1 cellular context compared by ENCODE assay signal in genomic region chr1:1615256-1616044, GRCh38.
TF ChIP-seq lines count a peak whose summit lies in the region.

MIB2 (plus strand) TSS chr1:1615500; CDS start chr1:1623453, 7,953 bp downstream.

TF ChIP-seq in HepG2, 621 proteins besides CTCF, POLR2A, EP300 and RAD21 (continued from another document and continues in another):
- peak; percentile 59; the same call in 1 of the 2 replicates for TF ChIP-seq ZMYM4 (CRISPR knock-in tag; IDR thresholded peaks at IDR 0.05)
- no peak for TF ChIP-seq ISX (CRISPR knock-in tag; conservative IDR thresholded peaks at IDR 0.05)
- peak; percentile 92 for TF ChIP-seq CREM (IDR thresholded peaks at IDR 0.05)
- peak; percentile 85 for TF ChIP-seq CREM (CRISPR knock-in tag; IDR thresholded peaks at IDR 0.05)
- no peak for TF ChIP-seq SP140L (CRISPR knock-in tag; IDR thresholded peaks at IDR 0.05; ENCODE audit: borderline replicate concordance)
- no peak for TF ChIP-seq NR3C1 (CRISPR knock-in tag; IDR thresholded peaks at IDR 0.05)
- TF ChIP-seq ZNF101 (CRISPR knock-in tag; IDR thresholded peaks at IDR 0.05; ENCODE audit: borderline replicate concordance, low read depth), result peak; percentile 58; the same call in 1 of the 2 replicates
- no peak; the same call in 1 of the 2 replicates for TF ChIP-seq HNF4G (IDR thresholded peaks at IDR 0.05; ENCODE audit: borderline replicate concordance, low read depth, low read length)
- TF ChIP-seq HNF4G (CRISPR knock-in tag; IDR thresholded peaks at IDR 0.05; ENCODE audit: borderline replicate concordance, low read depth), result peak; percentile 58; the same call in 1 of the 2 replicates
- no peak for TF ChIP-seq CBX5 (CRISPR knock-in tag; IDR thresholded peaks at IDR 0.05; ENCODE audit: borderline replicate concordance)
- no peak for TF ChIP-seq NFRKB (IDR thresholded peaks at IDR 0.05)
- peak; percentile 60 for TF ChIP-seq SUZ12 (IDR thresholded peaks at IDR 0.05; ENCODE audit: low read depth, low read length)
- TF ChIP-seq ZNF335 (CRISPR knock-in tag; IDR thresholded peaks at IDR 0.05), result no peak; the same call in 1 of the 2 replicates
- TF ChIP-seq TFDP2 (CRISPR knock-in tag; IDR thresholded peaks at IDR 0.05), result peak; percentile 29; the same call in 1 of the 2 replicates
- TF ChIP-seq DR1 (CRISPR knock-in tag; IDR thresholded peaks at IDR 0.05), result no peak
- no peak for TF ChIP-seq NFIC (IDR thresholded peaks at IDR 0.05; ENCODE audit: low read length)
- peak; percentile 81; the same call in 1 of the 2 replicates for TF ChIP-seq SAFB2 (CRISPR knock-in tag; IDR thresholded peaks at IDR 0.05; ENCODE audit: borderline replicate concordance, low read depth)
- TF ChIP-seq ZNF557 (CRISPR knock-in tag; IDR thresholded peaks at IDR 0.05), result no peak
- no peak for TF ChIP-seq PCBP2 (optimal IDR thresholded peaks at IDR 0.05; ENCODE audit: low read depth, low read length, poor library complexity, severe bottlenecking)
- peak; percentile 68; the same call in 1 of the 2 replicates for TF ChIP-seq NKX3-1 (CRISPR knock-in tag; IDR thresholded peaks at IDR 0.05)
- TF ChIP-seq PHB2 (IDR thresholded peaks at IDR 0.05; ENCODE audit: partially characterized antibody), result no peak
- no peak; the same call in 1 of the 2 replicates for TF ChIP-seq SP4 (CRISPR knock-in tag; IDR thresholded peaks at IDR 0.05)
- peak; percentile 97 for TF ChIP-seq RBFOX2 (IDR thresholded peaks at IDR 0.05; ENCODE audit: low read depth, low read length)
- TF ChIP-seq CCAR2 (optimal IDR thresholded peaks at IDR 0.05; ENCODE audit: low read depth, low read length), result no peak
- peak; percentile 81; the same call in 1 of the 2 replicates for TF ChIP-seq ZNF430 (CRISPR knock-in tag; IDR thresholded peaks at IDR 0.05)
- no peak for TF ChIP-seq ZNF124 (CRISPR knock-in tag; IDR thresholded peaks at IDR 0.05)
- TF ChIP-seq SALL1 (CRISPR knock-in tag; IDR thresholded peaks at IDR 0.05), result peak; percentile 76
- TF ChIP-seq MIXL1 (CRISPR knock-in tag; IDR thresholded peaks at IDR 0.05), result no peak
- TF ChIP-seq EHMT2 (IDR thresholded peaks at IDR 0.05; ENCODE audit: borderline replicate concordance, low read depth, low read length), result no peak
- peak; percentile 64 for TF ChIP-seq ISL2 (CRISPR knock-in tag; IDR thresholded peaks at IDR 0.05)
- no peak for TF ChIP-seq SRSF4 (IDR thresholded peaks at IDR 0.05; ENCODE audit: low read depth, low read length, poor library complexity, severe bottlenecking)
- TF ChIP-seq ZFX (CRISPR knock-in tag; IDR thresholded peaks at IDR 0.05; ENCODE audit: low read depth), result peak; percentile 93
- TF ChIP-seq CSRNP1 (CRISPR knock-in tag; IDR thresholded peaks at IDR 0.05), result peak; percentile 72; the same call in 1 of the 2 replicates
- TF ChIP-seq ZZZ3 (CRISPR knock-in tag; IDR thresholded peaks at IDR 0.05; ENCODE audit: borderline replicate concordance), result no peak; the same call in 1 of the 2 replicates
- TF ChIP-seq HMGXB3 (CRISPR knock-in tag; IDR thresholded peaks at IDR 0.05; ENCODE audit: borderline replicate concordance), result no peak; the same call in 1 of the 2 replicates
- peak; percentile 90 for TF ChIP-seq ZNF143 (CRISPR knock-in tag; IDR thresholded peaks at IDR 0.05)
- TF ChIP-seq ZNF234 (CRISPR knock-in tag; conservative IDR thresholded peaks at IDR 0.05), result no peak
- peak; percentile 17; the same call in 1 of the 2 replicates for TF ChIP-seq SOX5 (CRISPR knock-in tag; IDR thresholded peaks at IDR 0.05; ENCODE audit: borderline replicate concordance)
- TF ChIP-seq ZSCAN31 (CRISPR knock-in tag; IDR thresholded peaks at IDR 0.05; ENCODE audit: low read depth), result no peak; the same call in none of the 2 replicates
- TF ChIP-seq TARDBP (CRISPR knock-in tag; IDR thresholded peaks at IDR 0.05), result 0 out of 2 replicates have a peak, but pooled peaks have one; percentile 52
- peak; percentile 84; the same call in 1 of the 2 replicates for TF ChIP-seq AFF4 (CRISPR knock-in tag; IDR thresholded peaks at IDR 0.05)
- TF ChIP-seq SP1 (IDR thresholded peaks at IDR 0.05), result no peak
- TF ChIP-seq SP1 (CRISPR knock-in tag; IDR thresholded peaks at IDR 0.05), result peak; percentile 97
- TF ChIP-seq TOPORS (CRISPR knock-in tag; IDR thresholded peaks at IDR 0.05), result 0 out of 2 replicates have a peak, but pooled peaks have one; percentile 28
- no peak for TF ChIP-seq TFE3 (CRISPR knock-in tag; IDR thresholded peaks at IDR 0.05)
- no peak for TF ChIP-seq ZNF724P (CRISPR knock-in tag; IDR thresholded peaks at IDR 0.05; ENCODE audit: borderline replicate concordance)
- no peak for TF ChIP-seq RERE (CRISPR knock-in tag; IDR thresholded peaks at IDR 0.05; ENCODE audit: low read depth)
